Comparison of ENCODE assay signal across 18 cellular contexts in genomic region chr15:84391191-84391590, GRCh38.
"Had no signal": no experiment of that assay in that cellular context is flagged by ENCODE, and none has a peak within 500 bp of the region (broad histone marks: within the 10 kb centered on the region; RNA-seq: fewer than 3 reads in every experiment).

No MANE protein-coding gene starts in this region.

- H3K4me3 Mint-ChIP-seq: effector memory CD8-positive, alpha-beta T cell; memory B cell; stimulated activated naive B cell treated with anti-CD40 and anti-IgM and Interleukin-4, amounts not matched to agents 10 μg/mL and 1 μg/mL and 100 μg/mL, for 72 hours; stimulated activated naive CD8-positive, alpha-beta T cell treated with anti-CD3 and anti-CD28 coated beads, Interleukin-15, Interleukin-2, amounts not matched to agents 100 ng/mL and 50 ng/mL, for 24 hours had no signal

- ATAC-seq: effector memory CD8-positive, alpha-beta T cell; gastrocnemius medialis; right lobe of liver; stimulated activated naive B cell treated with anti-CD40 and anti-IgM and Interleukin-4, amounts not matched to agents 10 μg/mL and 1 μg/mL and 100 μg/mL, for 72 hours had no signal

- DNase-seq: central memory CD4-positive, alpha-beta T cell; dermis blood vessel endothelial cell; effector memory CD8-positive, alpha-beta T cell; foreskin fibroblast; gastrocnemius medialis; occipital lobe; retina; small intestine; stimulated activated CD4-positive, alpha-beta T cell treated with anti-CD3 and anti-CD28 coated beads, Interleukin-15, amount 100 ng/mL, for 24 hours; stimulated activated CD4-positive, alpha-beta T cell treated with anti-CD3 and anti-CD28 coated beads, Interleukin-2, amount 100 ng/mL, for 48 hours; stimulated activated naive B cell treated with anti-CD40 and anti-IgM and Interleukin-4, amounts not matched to agents 10 μg/mL and 1 μg/mL and 100 μg/mL, for 72 hours; transverse colon had no signal

- H3K9me3 ChIP-seq: colonic mucosa, gastrocnemius medialis, ovary, right lobe of liver, transverse colon had no signal

- H3K36me3 Mint-ChIP-seq: memory B cell; stimulated activated naive B cell treated with anti-CD40 and anti-IgM and Interleukin-4, amounts not matched to agents 10 μg/mL and 1 μg/mL and 100 μg/mL, for 72 hours had no signal

- H3K36me3 ChIP-seq: colonic mucosa, gastrocnemius medialis, ovary, right lobe of liver, transverse colon had no signal

- H3K4me1 Mint-ChIP-seq: memory B cell had no signal

- H3K4me3 ChIP-seq: colonic mucosa, gastrocnemius medialis, lung, ovary, right lobe of liver, transverse colon had no signal

- H3K4me1 ChIP-seq: colonic mucosa, gastrocnemius medialis, right lobe of liver, transverse colon had no signal

- H3K9me3 Mint-ChIP-seq: effector memory CD8-positive, alpha-beta T cell; memory B cell; stimulated activated naive CD8-positive, alpha-beta T cell treated with anti-CD3 and anti-CD28 coated beads, Interleukin-15, Interleukin-2, amounts not matched to agents 100 ng/mL and 50 ng/mL, for 24 hours had no signal

- H3K27ac Mint-ChIP-seq: effector memory CD8-positive, alpha-beta T cell; memory B cell; stimulated activated naive B cell treated with anti-CD40 and anti-IgM and Interleukin-4, amounts not matched to agents 10 μg/mL and 1 μg/mL and 100 μg/mL, for 72 hours; stimulated activated naive CD8-positive, alpha-beta T cell treated with anti-CD3 and anti-CD28 coated beads, Interleukin-15, Interleukin-2, amounts not matched to agents 100 ng/mL and 50 ng/mL, for 24 hours had no signal

- H3K27me3 ChIP-seq: colonic mucosa, ovary, right lobe of liver, transverse colon had no signal

- H3K27ac ChIP-seq: colonic mucosa, gastrocnemius medialis, ovary, right lobe of liver, transverse colon had no signal
